In genomic region chr11:62573006-62573591, GRCh38 we compare ENCODE assay signal across 8 cellular contexts. TPM values are rescaled to one million over a fixed set of nuclear protein-coding genes. Genes with fewer than 3 reads are reported as not detected.
DNase-seq lines count a peak whose midpoint lies in the region; ATAC-seq and TF ChIP-seq lines count a peak whose summit lies in the region.

No MANE protein-coding gene starts in this region.

- peak overlapping the region; percentile 93 for H4K12ac ChIP-seq in trophoblast cell (ENCODE audit: low read depth, low read length)

- intact Hi-C loops in CD8-positive, alpha-beta T cell (cut with DNase I, micrococcal nuclease), result loop anchor here (1.0 to 5.0 kb wide), 6 partner anchors 16 to 308 kb away; partner anchors contain the start of genes B3GAT3 (in 1 of the 2), C11orf98 (in 1 of the 2), CSKMT (in 1 of the 2) and SLC3A2 (in 1 of the 2)
- intact Hi-C loops in activated CD8-positive, alpha-beta T cell treated with anti-CD3 and anti-CD28 coated beads for 36 hours (cut with micrococcal nuclease), result no loop called here

- H3K27me3 Mint-ChIP-seq in CD8-positive, alpha-beta T cell (ENCODE audit: low read depth), result no peaks in the 10 kb centered on the region
- H3K27me3 Mint-ChIP-seq in activated CD8-positive, alpha-beta T cell treated with anti-CD3 and anti-CD28 coated beads for 36 hours, result no peaks in the 10 kb centered on the region

- POLR2A ChIA-PET in CD8-positive, alpha-beta T cell (lab: Charles Lee), result interaction anchor here (0.6 to 3.8 kb wide), 20 partner anchors 13 to 282 kb away, joined by 3 to 58 read pairs (median 4); partner anchors contain the start of genes B3GAT3, C11orf98, CSKMT and GNG3
- POLR2A ChIA-PET in activated CD8-positive, alpha-beta T cell treated with anti-CD3 and anti-CD28 coated beads for 36 hours (lab: Charles Lee), result interaction anchor here (1.0 to 11.0 kb wide), 14 partner anchors 12 to 282 kb away, joined by 3 to 156 read pairs (median 6); partner anchors contain the start of genes C11orf98, CSKMT and TUT1

- peak overlapping the region; percentile 91 for H3K4ac ChIP-seq in trophoblast cell (ENCODE audit: low read depth, low read length)

- H3K27ac Mint-ChIP-seq in CD8-positive, alpha-beta T cell, result peak overlapping the region; percentile 90
- H3K27ac Mint-ChIP-seq in activated CD8-positive, alpha-beta T cell treated with anti-CD3 and anti-CD28 coated beads for 36 hours, result peak overlapping the region; percentile 97

- peak overlapping the region; percentile 73 for H2BK120ac ChIP-seq in trophoblast cell (ENCODE audit: insufficient read depth, low read length, poor library complexity)

- peaks cover 15% of the 10 kb centered on the region for H3K79me2 ChIP-seq in trophoblast cell (ENCODE audit: control insufficient read depth, insufficient read depth, low read length, poor library complexity)

- TF ChIP-seq CTCF in CD8-positive, alpha-beta T cell (IDR thresholded peaks at IDR 0.05), result no peak
- no peak for TF ChIP-seq CTCF in activated CD8-positive, alpha-beta T cell treated with anti-CD3 and anti-CD28 coated beads for 36 hours (IDR thresholded peaks at IDR 0.05)
- TF ChIP-seq CTCF in foreskin keratinocyte (conservative IDR thresholded peaks at IDR 0.05), result no peak

- H3K9me3 Mint-ChIP-seq in CD8-positive, alpha-beta T cell, result no peaks in the 10 kb centered on the region
- no peaks in the 10 kb centered on the region for H3K9me3 Mint-ChIP-seq in activated CD8-positive, alpha-beta T cell treated with anti-CD3 and anti-CD28 coated beads for 36 hours

- no peaks in the 10 kb centered on the region for H3K27me3 ChIP-seq in CD8-positive, alpha-beta T cell (ENCODE audit: insufficient read depth, low read length)
- H3K27me3 ChIP-seq in foreskin keratinocyte, result no peaks in the 10 kb centered on the region
- no peaks in the 10 kb centered on the region for H3K27me3 ChIP-seq in trophoblast cell (ENCODE audit: insufficient read depth, low read length)

- H3K79me1 ChIP-seq in trophoblast cell (ENCODE audit: low read length), result peaks cover 12% of the 10 kb centered on the region

- CTCF ChIA-PET in CD8-positive, alpha-beta T cell (lab: Charles Lee), result interaction anchor here (0.7 to 5.5 kb wide), 8 partner anchors 14 to 179 kb away, joined by 3 to 53 read pairs (median 4); partner anchors contain the start of gene TUT1
- CTCF ChIA-PET in activated CD8-positive, alpha-beta T cell treated with anti-CD3 and anti-CD28 coated beads for 36 hours (lab: Charles Lee), result interaction anchor here (1.0 to 4.0 kb wide), 11 partner anchors 13 to 179 kb away, joined by 3 to 14 read pairs (median 5); partner anchors contain the start of gene TUT1

- H2AFZ ChIP-seq in trophoblast cell (ENCODE audit: insufficient read depth, low read length, poor library complexity), result no peak overlapping the region

- H3K9ac ChIP-seq in trophoblast cell (ENCODE audit: low read length), result peak overlapping the region; percentile 86

- H3K23ac ChIP-seq in trophoblast cell (ENCODE audit: low read length), result no peak overlapping the region

- peaks cover 28% of the 10 kb centered on the region for H3K4me1 ChIP-seq in CD8-positive, alpha-beta T cell (ENCODE audit: insufficient read depth, low read length)
- peaks cover 8% of the 10 kb centered on the region for H3K4me1 ChIP-seq in foreskin keratinocyte
- peaks cover 11 to 13% of the 10 kb centered on the region in 2 experiments for H3K4me1 ChIP-seq in trophoblast cell (ENCODE audit: control insufficient read depth in 1 of 2, insufficient read depth in 2 of 2, low read length in 2 of 2)

- peak overlapping the region; percentile 69 for H4K91ac ChIP-seq in trophoblast cell (ENCODE audit: low read depth, low read length)

- peak overlapping the region; percentile 97 for H3K4me3 ChIP-seq in CD8-positive, alpha-beta T cell (ENCODE audit: low read depth, low read length)
- H3K4me3 ChIP-seq in trophoblast cell (ENCODE audit: low read depth, low read length), result peak overlapping the region; percentile 87

- peaks cover 57% of the 10 kb centered on the region for H3K4me1 Mint-ChIP-seq in CD8-positive, alpha-beta T cell (ENCODE audit: low read depth)
- peaks cover 51% of the 10 kb centered on the region for H3K4me1 Mint-ChIP-seq in activated CD8-positive, alpha-beta T cell treated with anti-CD3 and anti-CD28 coated beads for 36 hours (ENCODE audit: low read depth)

- H3K36me3 ChIP-seq in CD8-positive, alpha-beta T cell (ENCODE audit: insufficient read depth, low read length), result peaks cover 30% of the 10 kb centered on the region
- H3K36me3 ChIP-seq in trophoblast cell (ENCODE audit: control insufficient read depth in 1 of 2, insufficient read depth in 2 of 2, low read length in 2 of 2), result peaks cover 45 to 59% of the 10 kb centered on the region in 2 experiments

- peak overlapping the region; percentile 97 for H3K4me3 Mint-ChIP-seq in CD8-positive, alpha-beta T cell
- H3K4me3 Mint-ChIP-seq in activated CD8-positive, alpha-beta T cell treated with anti-CD3 and anti-CD28 coated beads for 36 hours, result peak overlapping the region; percentile 96

- DNase-seq in CD8-positive, alpha-beta T cell, result peak in 1 of 7 experiments; percentile 44
- peak; percentile 34 for DNase-seq in activated CD8-positive, alpha-beta T cell treated with anti-CD3 and anti-CD28 coated beads for 36 hours
- DNase-seq in foreskin keratinocyte, result no peak
- peak in 1 of 2 donors; percentile 42 for DNase-seq in trophoblast cell
- no peak for DNase-seq in activated gamma-delta T cell (lab: John Stamatoyannopoulos, UW)
- no peak for DNase-seq in stimulated activated CD4-positive, alpha-beta T cell treated with anti-CD3 and anti-CD28 coated beads, Interleukin-12 subunit alpha, Interleukin-12 subunit beta, amount 100 ng/mL, for 4 hours

- no CpG with 5 or more reads among the region's 33 CpGs for WGBS in trophoblast cell (ENCODE audit: extremely low coverage, insufficient coverage, insufficient read length)

- peak overlapping the region; percentile 92 for H4K8ac ChIP-seq in trophoblast cell (ENCODE audit: low read depth, low read length)

- H3K36me3 Mint-ChIP-seq in CD8-positive, alpha-beta T cell, result peaks cover 84% of the 10 kb centered on the region
- H3K36me3 Mint-ChIP-seq in activated CD8-positive, alpha-beta T cell treated with anti-CD3 and anti-CD28 coated beads for 36 hours (ENCODE audit: low read depth), result peaks cover 70% of the 10 kb centered on the region

- H3K27ac ChIP-seq in CD8-positive, alpha-beta T cell (ENCODE audit: low read depth, low read length), result peak overlapping the region; percentile 79
- H3K27ac ChIP-seq in foreskin keratinocyte, result peak overlapping the region; percentile 71
- H3K27ac ChIP-seq in trophoblast cell (ENCODE audit: low read depth, low read length), result peak overlapping the region; percentile 64

- peak; percentile 4 for ATAC-seq in CD8-positive, alpha-beta T cell
- ATAC-seq in HG03354 (IDR thresholded peaks at IDR 0.05; ENCODE audit: poor library complexity, severe bottlenecking, unreplicated experiment) (peak; percentile 6), foreskin keratinocyte (no peak), GM18520 (IDR thresholded peaks at IDR 0.05; ENCODE audit: unreplicated experiment) (no peak)
- ATAC-seq in activated CD8-positive, alpha-beta T cell treated with anti-CD3 and anti-CD28 coated beads for 36 hours, result no peak

- H3K18ac ChIP-seq in trophoblast cell (ENCODE audit: low read length), result peak overlapping the region; percentile 80

- H3K14ac ChIP-seq in trophoblast cell (ENCODE audit: low read length), result peak overlapping the region; percentile 78

- H2BK5ac ChIP-seq in trophoblast cell (ENCODE audit: low read depth, low read length, poor library complexity), result peak overlapping the region; percentile 56

- H2AK5ac ChIP-seq in trophoblast cell (ENCODE audit: low read length), result peak overlapping the region; percentile 33

- H2BK12ac ChIP-seq in trophoblast cell (ENCODE audit: low read length), result no peak overlapping the region

- H3K9me3 ChIP-seq in CD8-positive, alpha-beta T cell (ENCODE audit: low read length), result no peaks in the 10 kb centered on the region
- no peaks in the 10 kb centered on the region for H3K9me3 ChIP-seq in trophoblast cell (ENCODE audit: insufficient read depth, low read depth, low read length)

- peak overlapping the region; percentile 62 for H3K4me2 ChIP-seq in trophoblast cell (ENCODE audit: low read length)

RNA-seq across cellular contexts. Expression of gene EEF1G, which starts 0.6 kb away (rescaled TPM):
- 1,000 to 10,000 TPM; 2,174 to 2,204 TPM for total RNA-seq in CD8-positive, alpha-beta T cell
- 1,000 to 10,000 TPM; 1,925 to 1,979 TPM for total RNA-seq in activated CD8-positive, alpha-beta T cell treated with anti-CD3 and anti-CD28 coated beads for 36 hours
- total RNA-seq in foreskin keratinocyte, result 1,508 and 1,552 TPM in 2 replicates
- 1,795 and 1,871 TPM in 2 replicates for polyA plus RNA-seq in foreskin keratinocyte
- 1,102 and 1,140 TPM in 2 replicates for polyA plus RNA-seq in trophoblast cell (2013)

RNA-seq across cellular contexts. Expression of gene TUT1, which starts 18.2 kb away (rescaled TPM):
- total RNA-seq in CD8-positive, alpha-beta T cell, result 10 to 100 TPM; 15.3 to 17.7 TPM
- total RNA-seq in activated CD8-positive, alpha-beta T cell treated with anti-CD3 and anti-CD28 coated beads for 36 hours, result 10 to 100 TPM; 34.4 to 38.0 TPM
- 12.1 and 13.1 TPM in 2 replicates for total RNA-seq in foreskin keratinocyte
- 12.7 and 13.6 TPM in 2 replicates for polyA plus RNA-seq in foreskin keratinocyte
- 11.3 and 11.8 TPM in 2 replicates for polyA plus RNA-seq in trophoblast cell (2013)

RNA-seq across cellular contexts. Expression of gene AHNAK, which starts 26.5 kb away (rescaled TPM):
- 100 to 1,000 TPM; 185 to 188 TPM for total RNA-seq in CD8-positive, alpha-beta T cell
- 10 to 100 TPM; 41.1 to 43.0 TPM for total RNA-seq in activated CD8-positive, alpha-beta T cell treated with anti-CD3 and anti-CD28 coated beads for 36 hours
- 393 and 461 TPM in 2 replicates for total RNA-seq in foreskin keratinocyte
- polyA plus RNA-seq in foreskin keratinocyte, result 57.2 and 57.9 TPM in 2 replicates
- 191 and 221 TPM in 2 replicates for polyA plus RNA-seq in trophoblast cell (2013)

RNA-seq across cellular contexts. Expression of gene MTA2, which starts 28.6 kb away (rescaled TPM):
- 100 to 1,000 TPM; 148 to 154 TPM for total RNA-seq in CD8-positive, alpha-beta T cell
- 100 to 1,000 TPM; 159 to 164 TPM for total RNA-seq in activated CD8-positive, alpha-beta T cell treated with anti-CD3 and anti-CD28 coated beads for 36 hours
- total RNA-seq in foreskin keratinocyte, result 172 and 183 TPM in 2 replicates
- 93.6 and 107 TPM in 2 replicates for polyA plus RNA-seq in foreskin keratinocyte
- polyA plus RNA-seq in trophoblast cell (2013), result 70.5 and 71.0 TPM in 2 replicates

RNA-seq across cellular contexts. Expression of gene EML3, which starts 39.5 kb away (rescaled TPM):
- 100 to 1,000 TPM; 167 to 189 TPM for total RNA-seq in CD8-positive, alpha-beta T cell
- 100 to 1,000 TPM; 115 to 120 TPM for total RNA-seq in activated CD8-positive, alpha-beta T cell treated with anti-CD3 and anti-CD28 coated beads for 36 hours
- total RNA-seq in foreskin keratinocyte, result 21.5 and 21.6 TPM in 2 replicates
- 19.7 and 22.9 TPM in 2 replicates for polyA plus RNA-seq in foreskin keratinocyte
- 33.4 and 36.1 TPM in 2 replicates for polyA plus RNA-seq in trophoblast cell (2013)

Comparison
In these comparisons a context has a peak if more than half of its experiments do, and no peak if none do; other contexts are left out.
1. ATAC-seq: peak in CD8-positive, alpha-beta T cell (single experiment) and HG03354 (single experiment); none in activated CD8-positive, alpha-beta T cell treated with anti-CD3 and anti-CD28 coated beads for 36 hours (single experiment), foreskin keratinocyte (single experiment) and GM18520 (single experiment).
2. Peak in every context shown above with its lines, with median percentiles within 50 percentile points of each other: H3K27ac ChIP-seq.